ENCODE assay signal across 14 cellular contexts in genomic region chr1:187476671-187477070, GRCh38.
DNase-seq lines count a peak whose midpoint lies in the region; ATAC-seq and TF ChIP-seq lines count a peak whose summit lies in the region.
"Had no signal": no experiment of that assay in that cellular context is flagged by ENCODE, and none has a peak within 500 bp of the region (broad histone marks: within the 10 kb centered on the region; RNA-seq: fewer than 3 reads in every experiment).

No MANE protein-coding gene starts in this region.

- peaks cover 5% of the 10 kb centered on the region; the same call in 2 of the 3 replicates for H3K36me3 Mint-ChIP-seq in GM23338 (ENCODE audit: low read depth)
- peaks cover 4% of the 10 kb centered on the region for H3K36me3 Mint-ChIP-seq in mesothelial cell of epicardium
- H3K36me3 Mint-ChIP-seq: activated naive CD8-positive, alpha-beta T cell treated with anti-CD3 and anti-CD28 coated beads, Interleukin-2, amount 10 ng/mL, durations not matched to agents 7 days and 5 days had no signal

- H3K27ac ChIP-seq in GM23338 (ENCODE audit: low read depth) (no peak overlapping the region), tibial nerve (no peak overlapping the region)

- WGBS in tibial nerve, 2 donors, result 78 to 82% methylated on average over 3 of the region's 3 CpGs

- no peak for TF ChIP-seq POLR2A in tibial nerve (IDR thresholded peaks at IDR 0.05)

- H3K9me2 ChIP-seq in GM23338 (ENCODE audit: insufficient read depth), result 0 out of 2 replicates have a peak, but pooled peaks cover 4% of the 10 kb centered on the region

- H3K4me3 Mint-ChIP-seq in GM23338 (no peak overlapping the region), mesothelial cell of epicardium (no peak overlapping the region)
- H3K4me3 Mint-ChIP-seq: activated CD4-positive, alpha-beta T cell treated with anti-CD3 and anti-CD28 coated beads, Interleukin-2, amount 10 ng/mL, durations not matched to agents 7 days and 5 days; activated naive CD8-positive, alpha-beta T cell treated with anti-CD3 and anti-CD28 coated beads, Interleukin-2, amount 10 ng/mL, durations not matched to agents 7 days and 5 days had no signal

- H3K4me2 ChIP-seq in GM23338, result no peak overlapping the region

- no peak overlapping the region for H3K27ac Mint-ChIP-seq in GM23338
- no peak overlapping the region for H3K27ac Mint-ChIP-seq in mesothelial cell of epicardium
- H3K27ac Mint-ChIP-seq: activated CD4-positive, alpha-beta T cell treated with anti-CD3 and anti-CD28 coated beads, Interleukin-2, amount 10 ng/mL, durations not matched to agents 7 days and 5 days; activated naive CD8-positive, alpha-beta T cell treated with anti-CD3 and anti-CD28 coated beads, Interleukin-2, amount 10 ng/mL, durations not matched to agents 7 days and 5 days had no signal

- H3K4me1 ChIP-seq in GM23338 (ENCODE audit: insufficient read depth), result peaks cover 23% of the 10 kb centered on the region; the same call in 1 of the 2 replicates
- H3K4me1 ChIP-seq in tibial nerve, result no peaks in the 10 kb centered on the region

- H4K20me1 ChIP-seq in GM23338 (replicated peaks; ENCODE audit: insufficient read depth), result no peaks in the 10 kb centered on the region

- H3K4me3 ChIP-seq in GM23338, result no peak overlapping the region
- H3K4me3 ChIP-seq in astrocyte of the spinal cord (ENCODE audit: low read depth, low read length), result no peak overlapping the region
- H3K4me3 ChIP-seq in tibial nerve, result no peak overlapping the region
- H3K4me3 ChIP-seq: lung had no signal

- no peaks in the 10 kb centered on the region for H3F3A ChIP-seq in GM23338 (replicated peaks; ENCODE audit: low read depth)

- DNase-seq in GM23338 (ENCODE audit: low spot score) (peak; percentile 27), NCI-H1092 (lab: John Stamatoyannopoulos, UW) (peak; percentile 6), astrocyte of the spinal cord (ENCODE audit: low read depth, low spot score) (peak; percentile 22), mesothelial cell of epicardium (ENCODE audit: low spot score in 2 of 2, unreplicated experiment in 2 of 2) (no peak), tibial nerve (ENCODE audit: low spot score in 2 of 2) (no peak), SHP77 treated with DMSO at 0.1 percent for 48 hours (lab: John Stamatoyannopoulos, UW) (no peak)
- DNase-seq in stimulated activated CD4-positive, alpha-beta T cell treated with anti-CD3 and anti-CD28 coated beads, Interleukin-15, amount 100 ng/mL, for 24 hours, result no peak
- DNase-seq: activated CD4-positive, alpha-beta T cell treated with anti-CD3 and anti-CD28 coated beads, Interleukin-2, amount 10 ng/mL, durations not matched to agents 7 days and 5 days; activated naive CD8-positive, alpha-beta T cell treated with anti-CD3 and anti-CD28 coated beads, Interleukin-2, amount 10 ng/mL, durations not matched to agents 7 days and 5 days; NCI-H1436; retina; SHP77 had no signal

- no peak overlapping the region for H2AFZ ChIP-seq in GM23338

- H3K27me3 Mint-ChIP-seq in GM23338 (ENCODE audit: insufficient read depth, low read depth, poor library complexity) (peaks cover 8% of the 10 kb centered on the region), mesothelial cell of epicardium (ENCODE audit: low read depth) (no peaks in the 10 kb centered on the region)
- H3K27me3 Mint-ChIP-seq: activated CD4-positive, alpha-beta T cell treated with anti-CD3 and anti-CD28 coated beads, Interleukin-2, amount 10 ng/mL, durations not matched to agents 7 days and 5 days; activated naive CD8-positive, alpha-beta T cell treated with anti-CD3 and anti-CD28 coated beads, Interleukin-2, amount 10 ng/mL, durations not matched to agents 7 days and 5 days had no signal

- H3K79me2 ChIP-seq in GM23338 (replicated peaks; ENCODE audit: insufficient read depth), result no peaks in the 10 kb centered on the region

- H3K9me3 Mint-ChIP-seq in GM23338 (0 out of 3 replicates have a peak, but pooled peaks cover 4% of the 10 kb centered on the region), mesothelial cell of epicardium (peaks cover 7% of the 10 kb centered on the region)
- H3K9me3 Mint-ChIP-seq: activated CD4-positive, alpha-beta T cell treated with anti-CD3 and anti-CD28 coated beads, Interleukin-2, amount 10 ng/mL, durations not matched to agents 7 days and 5 days had no signal

- no peaks in the 10 kb centered on the region for H3K9me3 ChIP-seq in tibial nerve

- H3K36me3 ChIP-seq in GM23338 (ENCODE audit: insufficient read depth) (no peaks in the 10 kb centered on the region), tibial nerve (no peaks in the 10 kb centered on the region)

- H3K4me1 Mint-ChIP-seq in GM23338 (peaks cover 28% of the 10 kb centered on the region), mesothelial cell of epicardium (peaks cover 14% of the 10 kb centered on the region)
- H3K4me1 Mint-ChIP-seq: activated CD4-positive, alpha-beta T cell treated with anti-CD3 and anti-CD28 coated beads, Interleukin-2, amount 10 ng/mL, durations not matched to agents 7 days and 5 days; activated naive CD8-positive, alpha-beta T cell treated with anti-CD3 and anti-CD28 coated beads, Interleukin-2, amount 10 ng/mL, durations not matched to agents 7 days and 5 days had no signal

- no peak for TF ChIP-seq EP300 in tibial nerve (IDR thresholded peaks at IDR 0.05)

- peak; percentile 44 to 60 for TF ChIP-seq CTCF in GM23338 (conservative IDR thresholded peaks at IDR 0.05; ENCODE audit: low read depth in 2 of 2)
- peak; percentile 29 for TF ChIP-seq CTCF in astrocyte of the spinal cord (IDR thresholded peaks at IDR 0.05; ENCODE audit: low read depth, low read length)
- TF ChIP-seq CTCF in mesothelial cell of epicardium (IDR thresholded peaks at IDR 0.05; ENCODE audit: unreplicated experiment), result peak; percentile 33
- peak in 1 of 5 experiments; percentile 9 for TF ChIP-seq CTCF in tibial nerve (IDR thresholded peaks at IDR 0.05)

- in situ Hi-C loops in astrocyte of the spinal cord (cut with HindIII; ENCODE audit: low sequenced_read_pairs), result no loop called here

- no peak for ATAC-seq in GM23338
- ATAC-seq: esophagus mucosa had no signal

- H3K27me3 ChIP-seq in GM23338 (ENCODE audit: insufficient read depth), result no peaks in the 10 kb centered on the region
- no peaks in the 10 kb centered on the region for H3K27me3 ChIP-seq in tibial nerve

TF ChIP-seq in GM23338, 12 proteins besides CTCF, POLR2A, EP300 and RAD21 (continues in another document):
- no peak for TF ChIP-seq ZNF331 (CRISPR knock-in tag; IDR thresholded peaks at IDR 0.05; ENCODE audit: low read depth)
- no peak for TF ChIP-seq NANOG (IDR thresholded peaks at IDR 0.05; ENCODE audit: borderline replicate concordance)
- TF ChIP-seq, protein P1, sequence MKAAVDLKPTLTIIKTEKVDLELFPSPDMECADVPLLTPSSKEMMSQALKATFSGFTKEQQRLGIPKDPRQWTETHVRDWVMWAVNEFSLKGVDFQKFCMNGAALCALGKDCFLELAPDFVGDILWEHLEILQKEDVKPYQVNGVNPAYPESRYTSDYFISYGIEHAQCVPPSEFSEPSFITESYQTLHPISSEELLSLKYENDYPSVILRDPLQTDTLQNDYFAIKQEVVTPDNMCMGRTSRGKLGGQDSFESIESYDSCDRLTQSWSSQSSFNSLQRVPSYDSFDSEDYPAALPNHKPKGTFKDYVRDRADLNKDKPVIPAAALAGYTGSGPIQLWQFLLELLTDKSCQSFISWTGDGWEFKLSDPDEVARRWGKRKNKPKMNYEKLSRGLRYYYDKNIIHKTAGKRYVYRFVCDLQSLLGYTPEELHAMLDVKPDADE (IDR thresholded peaks at IDR 0.05), result no peak
- no peak for TF ChIP-seq POLR2AphosphoS5 (IDR thresholded peaks at IDR 0.05; ENCODE audit: low read depth)
- TF ChIP-seq EZH2 (IDR thresholded peaks at IDR 0.05; ENCODE audit: low read depth, unreplicated experiment), result no peak
- TF ChIP-seq JUNB (IDR thresholded peaks at IDR 0.05; ENCODE audit: unreplicated experiment), result no peak
- no peak for TF ChIP-seq STAT1 (IDR thresholded peaks at IDR 0.05; ENCODE audit: unreplicated experiment)
- no peak for TF ChIP-seq EZH2phosphoT487 (IDR thresholded peaks at IDR 0.05; ENCODE audit: unreplicated experiment)

Comparison
In these comparisons a context has a peak if more than half of its experiments do, and no peak if none do; other contexts are left out.
1. DNase-seq: peak in GM23338 (single experiment), NCI-H1092 (single experiment) and astrocyte of the spinal cord (single experiment); none in mesothelial cell of epicardium (0 of 2), stimulated activated CD4-positive, alpha-beta T cell treated with anti-CD3 and anti-CD28 coated beads, Interleukin-15, amount 100 ng/mL, for 24 hours (single experiment), tibial nerve (0 of 2) and SHP77 treated with DMSO at 0.1 percent for 48 hours (single experiment).